2 cellular contexts compared by ENCODE assay signal in the genomic region with DNA sequence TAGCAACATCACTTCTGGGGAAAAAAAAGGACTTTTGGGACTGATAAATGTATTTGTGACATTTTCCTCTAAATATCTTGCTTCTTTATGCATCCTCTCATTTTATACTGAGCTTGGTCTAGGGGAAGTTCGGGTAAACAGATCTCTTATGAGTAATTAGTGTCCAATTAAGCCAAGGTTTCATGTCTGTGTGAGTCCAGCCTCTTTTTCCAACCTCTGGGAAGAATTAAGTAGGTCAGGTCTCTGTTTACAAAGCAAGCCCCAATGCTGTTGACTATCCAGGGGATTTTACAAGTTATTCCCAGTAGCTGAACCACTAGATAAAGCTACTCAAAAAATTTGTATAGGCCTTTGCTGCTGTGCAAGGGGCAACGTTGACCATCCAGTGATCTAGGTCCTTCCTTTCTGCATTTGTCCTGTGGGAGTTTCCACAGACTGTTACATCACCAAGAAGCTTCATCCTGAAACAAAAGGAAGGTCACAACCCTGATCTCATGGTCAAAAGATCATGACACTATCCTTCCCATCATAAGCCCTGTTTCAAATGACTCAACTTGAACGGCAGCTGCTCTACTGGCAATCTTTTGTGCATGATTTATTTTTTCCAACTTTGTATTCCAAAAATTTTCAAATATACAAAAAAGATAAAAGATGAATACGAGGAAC.
A peak's percentile ranks its signal among the peaks of the same experiment; 100 is the strongest.
TF ChIP-seq lines count a peak whose summit lies in the region.

No MANE protein-coding gene starts in this region.

TF ChIP-seq in K562, 482 proteins besides CTCF, POLR2A, EP300 and RAD21:
- TF ChIP-seq, protein P1, sequence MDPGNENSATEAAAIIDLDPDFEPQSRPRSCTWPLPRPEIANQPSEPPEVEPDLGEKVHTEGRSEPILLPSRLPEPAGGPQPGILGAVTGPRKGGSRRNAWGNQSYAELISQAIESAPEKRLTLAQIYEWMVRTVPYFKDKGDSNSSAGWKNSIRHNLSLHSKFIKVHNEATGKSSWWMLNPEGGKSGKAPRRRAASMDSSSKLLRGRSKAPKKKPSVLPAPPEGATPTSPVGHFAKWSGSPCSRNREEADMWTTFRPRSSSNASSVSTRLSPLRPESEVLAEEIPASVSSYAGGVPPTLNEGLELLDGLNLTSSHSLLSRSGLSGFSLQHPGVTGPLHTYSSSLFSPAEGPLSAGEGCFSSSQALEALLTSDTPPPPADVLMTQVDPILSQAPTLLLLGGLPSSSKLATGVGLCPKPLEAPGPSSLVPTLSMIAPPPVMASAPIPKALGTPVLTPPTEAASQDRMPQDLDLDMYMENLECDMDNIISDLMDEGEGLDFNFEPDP (CRISPR knock-in tag; IDR thresholded peaks at IDR 0.05) = no peak
- TF ChIP-seq ATF3 (IDR thresholded peaks at IDR 0.05) = peak; percentile 57
- no peak for TF ChIP-seq ATF3 (CRISPR knock-in tag; conservative IDR thresholded peaks at IDR 0.05)
- TF ChIP-seq, protein P2, sequence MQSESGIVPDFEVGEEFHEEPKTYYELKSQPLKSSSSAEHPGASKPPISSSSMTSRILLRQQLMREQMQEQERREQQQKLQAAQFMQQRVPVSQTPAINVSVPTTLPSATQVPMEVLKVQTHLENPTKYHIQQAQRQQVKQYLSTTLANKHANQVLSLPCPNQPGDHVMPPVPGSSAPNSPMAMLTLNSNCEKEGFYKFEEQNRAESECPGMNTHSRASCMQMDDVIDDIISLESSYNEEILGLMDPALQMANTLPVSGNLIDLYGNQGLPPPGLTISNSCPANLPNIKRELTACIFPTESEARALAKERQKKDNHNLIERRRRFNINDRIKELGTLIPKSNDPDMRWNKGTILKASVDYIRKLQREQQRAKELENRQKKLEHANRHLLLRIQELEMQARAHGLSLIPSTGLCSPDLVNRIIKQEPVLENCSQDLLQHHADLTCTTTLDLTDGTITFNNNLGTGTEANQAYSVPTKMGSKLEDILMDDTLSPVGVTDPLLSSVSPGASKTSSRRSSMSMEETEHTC (IDR thresholded peaks at IDR 0.05) = no peak
- no peak for TF ChIP-seq GABPB1 (CRISPR knock-in tag; IDR thresholded peaks at IDR 0.05)
- no peak for TF ChIP-seq CXXC5 (CRISPR knock-in tag; IDR thresholded peaks at IDR 0.05)
- no peak for TF ChIP-seq SOX6 (IDR thresholded peaks at IDR 0.05)
- TF ChIP-seq ZNF354B (CRISPR knock-in tag; IDR thresholded peaks at IDR 0.05) = no peak
- TF ChIP-seq, protein P3, sequence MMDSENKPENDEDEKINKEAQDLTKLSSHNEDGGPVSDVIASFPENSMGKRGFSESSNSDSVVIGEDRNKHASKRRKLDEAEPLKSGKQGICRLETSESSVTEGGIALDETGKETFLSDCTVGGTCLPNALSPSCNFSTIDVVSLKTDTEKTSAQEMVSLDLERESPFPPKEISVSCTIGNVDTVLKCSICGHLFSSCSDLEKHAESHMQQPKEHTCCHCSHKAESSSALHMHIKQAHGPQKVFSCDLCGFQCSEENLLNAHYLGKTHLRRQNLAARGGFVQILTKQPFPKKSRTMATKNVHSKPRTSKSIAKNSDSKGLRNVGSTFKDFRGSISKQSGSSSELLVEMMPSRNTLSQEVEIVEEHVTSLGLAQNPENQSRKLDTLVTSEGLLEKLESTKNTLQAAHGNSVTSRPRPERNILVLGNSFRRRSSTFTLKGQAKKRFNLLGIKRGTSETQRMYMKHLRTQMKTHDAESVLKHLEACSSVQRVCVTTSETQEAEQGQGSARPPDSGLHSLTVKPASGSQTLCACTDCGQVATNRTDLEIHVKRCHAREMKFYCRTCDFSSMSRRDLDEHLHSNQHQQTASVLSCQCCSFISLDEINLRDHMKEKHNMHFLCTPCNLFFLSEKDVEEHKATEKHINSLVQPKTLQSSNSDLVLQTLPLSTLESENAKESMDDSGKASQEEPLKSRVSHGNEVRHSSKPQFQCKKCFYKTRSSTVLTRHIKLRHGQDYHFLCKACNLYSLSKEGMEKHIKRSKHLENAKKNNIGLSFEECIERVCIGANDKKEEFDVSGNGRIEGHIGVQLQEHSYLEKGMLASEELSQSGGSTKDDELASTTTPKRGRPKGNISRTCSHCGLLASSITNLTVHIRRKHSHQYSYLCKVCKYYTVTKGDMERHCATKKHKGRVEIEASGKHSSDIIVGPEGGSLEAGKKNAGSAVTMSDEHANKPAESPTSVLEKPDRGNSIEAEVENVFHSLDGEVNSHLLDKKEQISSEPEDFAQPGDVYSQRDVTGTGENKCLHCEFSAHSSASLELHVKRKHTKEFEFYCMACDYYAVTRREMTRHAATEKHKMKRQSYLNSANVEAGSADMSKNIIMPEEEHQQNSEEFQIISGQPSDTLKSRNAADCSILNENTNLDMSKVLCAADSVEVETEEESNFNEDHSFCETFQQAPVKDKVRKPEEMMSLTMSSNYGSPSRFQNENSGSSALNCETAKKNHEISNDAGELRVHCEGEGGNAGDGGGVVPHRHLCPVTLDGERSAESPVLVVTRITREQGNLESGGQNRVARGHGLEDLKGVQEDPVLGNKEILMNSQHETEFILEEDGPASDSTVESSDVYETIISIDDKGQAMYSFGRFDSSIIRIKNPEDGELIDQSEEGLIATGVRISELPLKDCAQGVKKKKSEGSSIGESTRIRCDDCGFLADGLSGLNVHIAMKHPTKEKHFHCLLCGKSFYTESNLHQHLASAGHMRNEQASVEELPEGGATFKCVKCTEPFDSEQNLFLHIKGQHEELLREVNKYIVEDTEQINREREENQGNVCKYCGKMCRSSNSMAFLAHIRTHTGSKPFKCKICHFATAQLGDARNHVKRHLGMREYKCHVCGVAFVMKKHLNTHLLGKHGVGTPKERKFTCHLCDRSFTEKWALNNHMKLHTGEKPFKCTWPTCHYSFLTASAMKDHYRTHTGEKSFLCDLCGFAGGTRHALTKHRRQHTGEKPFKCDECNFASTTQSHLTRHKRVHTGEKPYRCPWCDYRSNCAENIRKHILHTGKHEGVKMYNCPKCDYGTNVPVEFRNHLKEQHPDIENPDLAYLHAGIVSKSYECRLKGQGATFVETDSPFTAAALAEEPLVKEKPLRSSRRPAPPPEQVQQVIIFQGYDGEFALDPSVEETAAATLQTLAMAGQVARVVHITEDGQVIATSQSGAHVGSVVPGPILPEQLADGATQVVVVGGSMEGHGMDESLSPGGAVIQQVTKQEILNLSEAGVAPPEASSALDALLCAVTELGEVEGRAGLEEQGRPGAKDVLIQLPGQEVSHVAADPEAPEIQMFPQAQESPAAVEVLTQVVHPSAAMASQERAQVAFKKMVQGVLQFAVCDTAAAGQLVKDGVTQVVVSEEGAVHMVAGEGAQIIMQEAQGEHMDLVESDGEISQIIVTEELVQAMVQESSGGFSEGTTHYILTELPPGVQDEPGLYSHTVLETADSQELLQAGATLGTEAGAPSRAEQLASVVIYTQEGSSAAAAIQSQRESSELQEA (IDR thresholded peaks at IDR 0.05; ENCODE audit: low read depth) = no peak
- no peak for TF ChIP-seq TSC22D4 (tag; IDR thresholded peaks at IDR 0.05)

TF ChIP-seq in HepG2, 621 proteins besides CTCF, POLR2A, EP300 and RAD21 (continued from another document and continues in another):
- TF ChIP-seq THRA (CRISPR knock-in tag; IDR thresholded peaks at IDR 0.05; ENCODE audit: borderline replicate concordance) (no peak), EED (CRISPR knock-in tag; IDR thresholded peaks at IDR 0.05) (no peak), ISL2 (CRISPR knock-in tag; IDR thresholded peaks at IDR 0.05) (no peak)
- TF ChIP-seq, protein P4, sequence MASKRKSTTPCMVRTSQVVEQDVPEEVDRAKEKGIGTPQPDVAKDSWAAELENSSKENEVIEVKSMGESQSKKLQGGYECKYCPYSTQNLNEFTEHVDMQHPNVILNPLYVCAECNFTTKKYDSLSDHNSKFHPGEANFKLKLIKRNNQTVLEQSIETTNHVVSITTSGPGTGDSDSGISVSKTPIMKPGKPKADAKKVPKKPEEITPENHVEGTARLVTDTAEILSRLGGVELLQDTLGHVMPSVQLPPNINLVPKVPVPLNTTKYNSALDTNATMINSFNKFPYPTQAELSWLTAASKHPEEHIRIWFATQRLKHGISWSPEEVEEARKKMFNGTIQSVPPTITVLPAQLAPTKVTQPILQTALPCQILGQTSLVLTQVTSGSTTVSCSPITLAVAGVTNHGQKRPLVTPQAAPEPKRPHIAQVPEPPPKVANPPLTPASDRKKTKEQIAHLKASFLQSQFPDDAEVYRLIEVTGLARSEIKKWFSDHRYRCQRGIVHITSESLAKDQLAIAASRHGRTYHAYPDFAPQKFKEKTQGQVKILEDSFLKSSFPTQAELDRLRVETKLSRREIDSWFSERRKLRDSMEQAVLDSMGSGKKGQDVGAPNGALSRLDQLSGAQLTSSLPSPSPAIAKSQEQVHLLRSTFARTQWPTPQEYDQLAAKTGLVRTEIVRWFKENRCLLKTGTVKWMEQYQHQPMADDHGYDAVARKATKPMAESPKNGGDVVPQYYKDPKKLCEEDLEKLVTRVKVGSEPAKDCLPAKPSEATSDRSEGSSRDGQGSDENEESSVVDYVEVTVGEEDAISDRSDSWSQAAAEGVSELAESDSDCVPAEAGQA (IDR thresholded peaks at IDR 0.05; ENCODE audit: low read depth) = no peak
- TF ChIP-seq, protein P4 (CRISPR knock-in tag; IDR thresholded peaks at IDR 0.05; ENCODE audit: borderline replicate concordance) = no peak
- TF ChIP-seq, protein P5, sequence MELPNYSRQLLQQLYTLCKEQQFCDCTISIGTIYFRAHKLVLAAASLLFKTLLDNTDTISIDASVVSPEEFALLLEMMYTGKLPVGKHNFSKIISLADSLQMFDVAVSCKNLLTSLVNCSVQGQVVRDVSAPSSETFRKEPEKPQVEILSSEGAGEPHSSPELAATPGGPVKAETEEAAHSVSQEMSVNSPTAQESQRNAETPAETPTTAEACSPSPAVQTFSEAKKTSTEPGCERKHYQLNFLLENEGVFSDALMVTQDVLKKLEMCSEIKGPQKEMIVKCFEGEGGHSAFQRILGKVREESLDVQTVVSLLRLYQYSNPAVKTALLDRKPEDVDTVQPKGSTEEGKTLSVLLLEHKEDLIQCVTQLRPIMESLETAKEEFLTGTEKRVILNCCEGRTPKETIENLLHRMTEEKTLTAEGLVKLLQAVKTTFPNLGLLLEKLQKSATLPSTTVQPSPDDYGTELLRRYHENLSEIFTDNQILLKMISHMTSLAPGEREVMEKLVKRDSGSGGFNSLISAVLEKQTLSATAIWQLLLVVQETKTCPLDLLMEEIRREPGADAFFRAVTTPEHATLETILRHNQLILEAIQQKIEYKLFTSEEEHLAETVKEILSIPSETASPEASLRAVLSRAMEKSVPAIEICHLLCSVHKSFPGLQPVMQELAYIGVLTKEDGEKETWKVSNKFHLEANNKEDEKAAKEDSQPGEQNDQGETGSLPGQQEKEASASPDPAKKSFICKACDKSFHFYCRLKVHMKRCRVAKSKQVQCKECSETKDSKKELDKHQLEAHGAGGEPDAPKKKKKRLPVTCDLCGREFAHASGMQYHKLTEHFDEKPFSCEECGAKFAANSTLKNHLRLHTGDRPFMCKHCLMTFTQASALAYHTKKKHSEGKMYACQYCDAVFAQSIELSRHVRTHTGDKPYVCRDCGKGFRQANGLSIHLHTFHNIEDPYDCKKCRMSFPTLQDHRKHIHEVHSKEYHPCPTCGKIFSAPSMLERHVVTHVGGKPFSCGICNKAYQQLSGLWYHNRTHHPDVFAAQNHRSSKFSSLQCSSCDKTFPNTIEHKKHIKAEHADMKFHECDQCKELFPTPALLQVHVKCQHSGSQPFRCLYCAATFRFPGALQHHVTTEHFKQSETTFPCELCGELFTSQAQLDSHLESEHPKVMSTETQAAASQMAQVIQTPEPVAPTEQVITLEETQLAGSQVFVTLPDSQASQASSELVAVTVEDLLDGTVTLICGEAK (IDR thresholded peaks at IDR 0.05) = no peak
- TF ChIP-seq, protein P5 (CRISPR knock-in tag; IDR thresholded peaks at IDR 0.05) = no peak
